ENCODE assay signal across 6 cellular contexts in genomic region chr5:174281089-174281488, GRCh38.
"Had no signal": no experiment of that assay in that cellular context is flagged by ENCODE, and none has a peak within 500 bp of the region (broad histone marks: within the 10 kb centered on the region; RNA-seq: fewer than 3 reads in every experiment).

No MANE protein-coding gene starts in this region.

- H3K4me3 ChIP-seq: GM23338 had no signal

- H3K27ac ChIP-seq: HL-60 had no signal

- DNase-seq: H9, HCEC 1CT had no signal

- H3K27ac Mint-ChIP-seq: GM23338, H9, IgD-negative memory B cell had no signal

- H3K4me2 ChIP-seq: GM23338 had no signal

- H2AFZ ChIP-seq: GM23338 had no signal

- H3K4me3 Mint-ChIP-seq: GM23338, H9, IgD-negative memory B cell had no signal

- H3K4me1 Mint-ChIP-seq: GM23338, IgD-negative memory B cell had no signal

- ATAC-seq: GM23338, HepG2 had no signal
